Comparison of ENCODE assay signal across 18 cellular contexts in genomic region chr5:159678800-159679392, GRCh38.
"Had no signal": no experiment of that assay in that cellular context is flagged by ENCODE, and none has a peak within 500 bp of the region (broad histone marks: within the 10 kb centered on the region; RNA-seq: fewer than 3 reads in every experiment).

No MANE protein-coding gene starts in this region.

- H3K4me3 ChIP-seq: lower lobe of right lung, right lobe of liver, skin epidermis, transverse colon had no signal

- H3K27me3 ChIP-seq: right lobe of liver, transverse colon had no signal

- H3K27ac Mint-ChIP-seq: activated CD4-positive, alpha-beta T cell treated with anti-CD3 and anti-CD28 coated beads, Interleukin-2, amount 10 ng/mL, durations not matched to agents 24 days and 14 days; brain; naive B cell had no signal

- H3K9me3 ChIP-seq: right lobe of liver, transverse colon had no signal

- H3K27ac ChIP-seq: epithelial cell of prostate, lower lobe of right lung, right lobe of liver, skin epidermis, transverse colon had no signal

- ATAC-seq: left lobe of liver, lower lobe of right lung, right lobe of liver had no signal

- H3K36me3 ChIP-seq: lower lobe of right lung, right lobe of liver, transverse colon had no signal

- DNase-seq: activated CD4-positive, alpha-beta T cell treated with anti-CD3 and anti-CD28 coated beads, Interleukin-2, amount 10 ng/mL, durations not matched to agents 24 days and 14 days; activated CD8-positive, alpha-beta memory T cell treated with anti-CD3 and anti-CD28 coated beads for 24 hours; activated CD8-positive, alpha-beta memory T cell treated with anti-CD3 and anti-CD28 coated beads, Interleukin-2, amount 50 U/mL, for 4 hours; activated gamma-delta T cell; aorta; foreskin fibroblast; kidney; lower lobe of right lung; naive B cell; occipital lobe; right lobe of liver; T-helper 9 cell; transverse colon had no signal

- H3K4me1 Mint-ChIP-seq: activated CD4-positive, alpha-beta T cell treated with anti-CD3 and anti-CD28 coated beads, Interleukin-2, amount 10 ng/mL, durations not matched to agents 24 days and 14 days; brain; neural crest cell had no signal

- H3K4me3 Mint-ChIP-seq: activated CD4-positive, alpha-beta T cell treated with anti-CD3 and anti-CD28 coated beads, Interleukin-2, amount 10 ng/mL, durations not matched to agents 24 days and 14 days; brain; naive B cell; neural crest cell had no signal

- H3K27me3 Mint-ChIP-seq: activated CD4-positive, alpha-beta T cell treated with anti-CD3 and anti-CD28 coated beads, Interleukin-2, amount 10 ng/mL, durations not matched to agents 24 days and 14 days; brain; naive B cell had no signal

- H3K4me1 ChIP-seq: lower lobe of right lung, right lobe of liver, transverse colon had no signal
